In the genomic region with DNA sequence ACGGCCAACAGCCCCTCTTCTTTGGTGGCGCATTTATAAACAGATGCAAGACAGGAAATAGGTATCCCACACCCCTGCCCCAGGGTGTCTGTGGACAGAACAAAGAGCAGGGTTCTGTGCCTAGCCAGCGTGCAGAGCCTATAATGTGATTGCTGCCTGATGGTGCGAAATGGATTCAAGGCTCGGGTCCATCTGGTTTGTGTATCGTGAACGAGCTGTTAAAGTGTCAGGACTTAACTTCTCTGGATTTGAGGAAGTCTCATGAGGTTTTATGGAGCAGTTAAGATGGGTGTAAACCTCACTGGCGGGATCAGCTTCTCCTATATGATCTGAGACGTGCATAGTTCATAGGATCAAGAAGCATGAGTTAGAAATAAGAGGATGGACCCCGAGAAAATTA, we compare ENCODE assay signal across 22 cellular contexts.
DNase-seq lines count a peak whose midpoint lies in the region; FAIRE-seq and TF ChIP-seq lines count a peak whose summit lies in the region.
"Had no signal": no experiment of that assay in that cellular context is flagged by ENCODE, and none has a peak within 500 bp of the region (broad histone marks: within the 10 kb centered on the region; RNA-seq: fewer than 3 reads in every experiment).

No MANE protein-coding gene starts in this region.

- H3K9me3 ChIP-seq in H1 (ENCODE audit: insufficient read depth in 2 of 2, low read depth in 1 of 2, low read length in 1 of 2) (no peaks in the 10 kb centered on the region), smooth muscle cell (replicated peaks; ENCODE audit: low read depth) (no peaks in the 10 kb centered on the region)
- H3K9me3 ChIP-seq: Caco-2 had no signal

- no peaks in the 10 kb centered on the region for H3F3A ChIP-seq in smooth muscle cell (ENCODE audit: low read depth)

- H2BK5ac ChIP-seq in H1 (ENCODE audit: low read depth, low read length): no peak overlapping the region

- H3K36me3 ChIP-seq in H1 (ENCODE audit: control insufficient read depth in 2 of 4, insufficient read depth in 4 of 4, low read length in 3 of 4): no peaks in the 10 kb centered on the region
- H3K36me3 ChIP-seq in smooth muscle cell (ENCODE audit: low read depth): no peaks in the 10 kb centered on the region

- no peak overlapping the region for H3K23ac ChIP-seq in H1 (ENCODE audit: insufficient read length)

- H3K56ac ChIP-seq in H1 (replicated peaks; ENCODE audit: insufficient read length, low read depth, low read length): no peak overlapping the region

- H2BK15ac ChIP-seq in H1 (ENCODE audit: low read length): no peak overlapping the region

- H3K27me3 ChIP-seq in H1 (replicated peaks in 1 of 4; ENCODE audit: control insufficient read depth in 3 of 4, extremely low read depth in 1 of 4, insufficient read depth in 3 of 4, low read length in 3 of 4) (no peaks in the 10 kb centered on the region), smooth muscle cell (ENCODE audit: low read depth) (no peaks in the 10 kb centered on the region)

- no peaks in the 10 kb centered on the region for H3K79me2 ChIP-seq in H1 (ENCODE audit: control insufficient read depth in 1 of 2, insufficient read depth in 2 of 2, low read length in 2 of 2)
- H3K79me2 ChIP-seq in smooth muscle cell (ENCODE audit: low read depth): no peaks in the 10 kb centered on the region

- no peak overlapping the region for H2BK12ac ChIP-seq in H1 (ENCODE audit: low read depth, low read length)

- no peak overlapping the region for H3K4me3 ChIP-seq in H1 (ENCODE audit: extremely low read depth in 1 of 4, insufficient read depth in 2 of 4, low read depth in 3 of 4, low read length in 4 of 4)
- no peak overlapping the region for H3K4me3 ChIP-seq in smooth muscle cell
- H3K4me3 ChIP-seq: GM12878 had no signal

- WGBS in H1 (ENCODE audit: extremely low coverage in 1 of 2, insufficient coverage in 1 of 2, insufficient read length in 1 of 2, insufficient replicate concordance in 2 of 2, low coverage in 1 of 2, low lambda C conversion rate in 2 of 2, missing lambda C conversion rate in 1 of 2), 2 experiments: 95% methylated on average over 10 of the region's 10 CpGs; no CpG with 5 or more reads in 1 of the 2 experiments
- WGBS in smooth muscle cell (ENCODE audit: low lambda C conversion rate): 10% methylated on average over 10 of the region's 10 CpGs

- DNase-seq in NCI-H82 treated with DMSO at 0.1 percent for 48 hours (lab: John Stamatoyannopoulos, UW; ENCODE audit: unreplicated experiment) (peak; percentile 81), H1 (ENCODE audit: low read depth in 1 of 2, low spot score in 2 of 2) (no peak), left kidney (ENCODE audit: low read depth, low spot score) (peak; percentile 54), smooth muscle cell (lab: John Stamatoyannopoulos, UW; ENCODE audit: unreplicated experiment) (no peak), COR-L47 (lab: John Stamatoyannopoulos, UW) (no peak), NCI-H2196 treated with DMSO at 0.1 percent for 48 hours (lab: John Stamatoyannopoulos, UW; ENCODE audit: unreplicated experiment) (no peak), caudate nucleus (lab: John Stamatoyannopoulos, UW) (no peak)
- DNase-seq: C1 segment of cervical spinal cord; Caco-2; CD4-positive, alpha-beta memory T cell; GDM1; IMR-90; KG1; MM.1S; NCI-H2029 treated with DMSO at 0.1 percent for 48 hours; NCI-H2227 treated with DMSO at 0.1 percent for 48 hours; NCI-H510A; NCI-H748 treated with DMSO at 0.1 percent for 48 hours; NK-92 treated with Interleukin-12 subunit alpha and Interleukin-12 subunit beta, amount 100 ng/mL, for 24 hours; PC-3 had no signal

- CTCF ChIA-PET in H1 (lab: Charles Lee; ENCODE audit: partially characterized antibody): interaction anchor here (1.8 kb wide), 1 partner anchor 9 kb away, joined by 4 read pairs; no protein-coding TSS in a partner anchor

- no peak for TF ChIP-seq EP300 in H1 (IDR thresholded peaks at IDR 0.05; ENCODE audit: borderline replicate concordance in 1 of 2, low read depth in 2 of 2, low read length in 2 of 2)

- H3K4me1 ChIP-seq in H1 (replicated peaks in 1 of 4; ENCODE audit: control insufficient read depth in 3 of 4, insufficient read depth in 4 of 4, low read length in 3 of 4): peaks cover 0 to 7% (median 3%) of the 10 kb centered on the region in 4 experiments; a peak in 2 of 7 replicates
- no peaks in the 10 kb centered on the region for H3K4me1 ChIP-seq in smooth muscle cell (ENCODE audit: low read depth)

- H2AK5ac ChIP-seq in H1 (ENCODE audit: low read depth, low read length): no peak overlapping the region

- FAIRE-seq in H1 (lab: Jason Lieb, UNC): no peak
- FAIRE-seq: GM12878, H54 had no signal

- no peak overlapping the region for H3K14ac ChIP-seq in H1 (ENCODE audit: insufficient read length)

- H3K27ac ChIP-seq in H1 (ENCODE audit: low read depth, low read length): no peak overlapping the region
- H3K27ac ChIP-seq in smooth muscle cell (ENCODE audit: low read depth): no peak overlapping the region
- H3K27ac ChIP-seq in caudate nucleus (ENCODE audit: low read depth, low read length): no peak overlapping the region

- H3K9ac ChIP-seq in H1 (replicated peaks in 1 of 4; ENCODE audit: extremely low read depth in 1 of 4, low read depth in 3 of 4, low read length in 3 of 4): no peak overlapping the region
- H3K9ac ChIP-seq in smooth muscle cell (ENCODE audit: low read depth): no peak overlapping the region

- POLR2A ChIA-PET in H1 (lab: Charles Lee; ENCODE audit: partially characterized antibody): interaction anchor here (0.6 kb wide), 1 partner anchor 259 kb away, joined by 3 read pairs; no protein-coding TSS in a partner anchor

- no peaks in the 10 kb centered on the region for H3K79me1 ChIP-seq in H1 (ENCODE audit: low read depth, low read length)

- H3K18ac ChIP-seq in H1 (ENCODE audit: extremely low read depth, low read length): no peak overlapping the region

- TF ChIP-seq CTCF in H1 (IDR thresholded peaks at IDR 0.05; ENCODE audit: control extremely low read depth in 1 of 3, insufficient read depth in 1 of 3, low read depth in 1 of 3, low read length in 3 of 3) (no peak), smooth muscle cell (IDR thresholded peaks at IDR 0.05; ENCODE audit: borderline replicate concordance, insufficient read depth, poor library complexity, severe bottlenecking) (no peak)

- no peak overlapping the region for H2BK120ac ChIP-seq in H1 (replicated peaks; ENCODE audit: low read depth, low read length)

- TF ChIP-seq POLR2A in H1 (IDR thresholded peaks at IDR 0.05; ENCODE audit: control extremely low read depth in 1 of 2, low read depth in 2 of 2, low read length in 2 of 2): no peak

- no peak overlapping the region for H3K4me2 ChIP-seq in H1 (ENCODE audit: insufficient read depth in 1 of 2, low read depth in 2 of 2, low read length in 2 of 2)
- H3K4me2 ChIP-seq in smooth muscle cell: peak overlapping the region; percentile 61

- no peak overlapping the region for H3K4ac ChIP-seq in H1 (replicated peaks; ENCODE audit: insufficient read length, low read depth, low read length)

- H3K23me2 ChIP-seq in H1 (ENCODE audit: low read depth, low read length): peaks cover 2% of the 10 kb centered on the region; the same call in 1 of the 2 replicates

- no peak overlapping the region for H2BK20ac ChIP-seq in H1 (ENCODE audit: low read length)

- H2AFZ ChIP-seq in H1 (ENCODE audit: low read length) (0 out of 2 replicates have a peak overlapping the region, but pooled peaks have one; percentile 34), smooth muscle cell (ENCODE audit: low read depth) (peak overlapping the region; percentile 76)

- H4K20me1 ChIP-seq in H1 (replicated peaks in 1 of 2; ENCODE audit: control insufficient read depth in 1 of 2, insufficient read depth in 2 of 2, low read length in 2 of 2) (no peaks in the 10 kb centered on the region), smooth muscle cell (ENCODE audit: low read depth) (no peaks in the 10 kb centered on the region)

- TF ChIP-seq RAD21 in H1 (IDR thresholded peaks at IDR 0.05 in 1 of 2, conservative IDR thresholded peaks at IDR 0.05 in 1 of 2; ENCODE audit: low read depth in 2 of 2, low read length in 2 of 2): no peak

- no peak overlapping the region for H4K5ac ChIP-seq in H1 (ENCODE audit: insufficient read length, low read depth, low read length)

- H4K8ac ChIP-seq in H1 (ENCODE audit: extremely low read depth, insufficient read depth, low read length): no peak overlapping the region

- H4K91ac ChIP-seq in H1 (replicated peaks; ENCODE audit: insufficient read length, low read length): no peak overlapping the region

TF ChIP-seq in H1, 55 proteins besides CTCF, POLR2A, EP300 and RAD21:
- TF ChIP-seq, protein P1, sequence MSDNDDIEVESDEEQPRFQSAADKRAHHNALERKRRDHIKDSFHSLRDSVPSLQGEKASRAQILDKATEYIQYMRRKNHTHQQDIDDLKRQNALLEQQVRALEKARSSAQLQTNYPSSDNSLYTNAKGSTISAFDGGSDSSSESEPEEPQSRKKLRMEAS (IDR thresholded peaks at IDR 0.05): no peak
- TF ChIP-seq, protein P2, sequence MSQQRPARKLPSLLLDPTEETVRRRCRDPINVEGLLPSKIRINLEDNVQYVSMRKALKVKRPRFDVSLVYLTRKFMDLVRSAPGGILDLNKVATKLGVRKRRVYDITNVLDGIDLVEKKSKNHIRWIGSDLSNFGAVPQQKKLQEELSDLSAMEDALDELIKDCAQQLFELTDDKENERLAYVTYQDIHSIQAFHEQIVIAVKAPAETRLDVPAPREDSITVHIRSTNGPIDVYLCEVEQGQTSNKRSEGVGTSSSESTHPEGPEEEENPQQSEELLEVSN (IDR thresholded peaks at IDR 0.05): no peak

Comparison
In these comparisons a context has a peak if more than half of its experiments do, and no peak if none do; other contexts are left out.
1. DNase-seq: peak in NCI-H82 treated with DMSO at 0.1 percent for 48 hours (single experiment) and left kidney (single experiment); none in H1 (0 of 2), smooth muscle cell (single experiment), COR-L47 (single experiment), NCI-H2196 treated with DMSO at 0.1 percent for 48 hours (single experiment) and caudate nucleus (0 of 61).